ENCODE assay signal across 8 cellular contexts in the genomic region with DNA sequence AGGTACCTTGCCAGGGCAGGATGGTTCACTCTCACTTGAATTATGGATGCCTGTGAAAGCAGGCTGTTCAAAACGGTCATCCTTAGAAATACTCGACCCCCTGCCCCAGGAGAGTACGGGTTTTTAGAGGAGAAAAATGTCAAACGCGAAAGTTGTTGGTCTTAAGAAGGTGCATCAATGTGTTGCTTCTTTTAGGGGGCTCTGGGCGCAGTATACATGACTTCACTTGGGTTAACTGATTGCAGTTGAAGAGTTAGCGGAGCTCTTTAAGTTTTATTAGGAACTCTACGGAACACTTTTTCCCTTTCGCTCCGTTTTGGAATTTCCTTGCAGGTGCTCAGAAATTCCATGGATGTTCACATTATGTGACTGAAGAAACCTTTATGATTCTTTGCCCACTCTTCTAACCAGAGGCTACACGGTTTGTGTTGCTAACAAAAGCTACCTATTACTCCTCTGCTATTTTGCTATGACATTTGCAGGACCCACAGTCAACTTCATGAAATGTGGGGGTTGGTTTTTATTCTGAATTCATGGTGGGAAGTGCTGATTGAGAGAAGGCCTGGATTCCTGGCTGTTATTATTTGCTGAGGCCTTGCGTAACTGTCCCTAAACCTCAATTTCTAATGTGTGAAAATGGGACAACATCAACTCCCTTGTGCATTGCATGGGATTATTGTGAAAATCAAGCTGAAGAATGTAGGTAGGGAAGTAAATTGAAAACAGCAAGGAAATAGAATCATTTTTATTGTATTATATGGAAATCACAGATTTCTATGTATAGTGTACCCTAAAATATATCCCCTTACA. TPM values are rescaled to one million over a fixed set of nuclear protein-coding genes. Genes with fewer than 3 reads are reported as not detected.
A peak's percentile ranks its signal among the peaks of the same experiment; 100 is the strongest.
DNase-seq lines count a peak whose midpoint lies in the region; ATAC-seq and TF ChIP-seq lines count a peak whose summit lies in the region.

No MANE protein-coding gene starts in this region.

- H3K9me3 Mint-ChIP-seq in GM23338, result peaks cover under 1% of the 10 kb centered on the region; the same call in 1 of the 3 replicates

- H3K4me3 Mint-ChIP-seq in GM23338, result peak overlapping the region; percentile 91

- H3K36me3 Mint-ChIP-seq in GM23338 (ENCODE audit: low read depth), result 0 out of 3 replicates have a peak, but pooled peaks cover under 1% of the 10 kb centered on the region

- no peak for DNase-seq in GM23338 (ENCODE audit: low spot score)
- DNase-seq in WERI-Rb-1, result no peak
- no peak for DNase-seq in gastrocnemius medialis
- DNase-seq in KG1 (lab: John Stamatoyannopoulos, UW), result no peak
- no peak for DNase-seq in RWPE1 (ENCODE audit: low spot score)
- DNase-seq in SW 1271 (lab: John Stamatoyannopoulos, UW), result no peak
- DNase-seq in NCI-H510A (lab: John Stamatoyannopoulos, UW), result no peak

- peaks cover 11% of the 10 kb centered on the region; the same call in 1 of the 2 replicates for H4K20me1 ChIP-seq in GM23338 (replicated peaks; ENCODE audit: insufficient read depth)

- H3K27ac Mint-ChIP-seq in GM23338, result no peak overlapping the region

- H3K36me3 ChIP-seq in GM23338 (ENCODE audit: insufficient read depth) (no peaks in the 10 kb centered on the region), WERI-Rb-1 (no peaks in the 10 kb centered on the region), gastroesophageal sphincter (no peaks in the 10 kb centered on the region), gastrocnemius medialis (no peaks in the 10 kb centered on the region)

- ATAC-seq in GM23338, result peak; percentile 4; the same call in 2 of the 3 replicates
- no peak for ATAC-seq in gastroesophageal sphincter
- ATAC-seq in gastrocnemius medialis, result no peak

- no peaks in the 10 kb centered on the region for H3K9me3 ChIP-seq in WERI-Rb-1 (ENCODE audit: severe bottlenecking)
- no peaks in the 10 kb centered on the region for H3K9me3 ChIP-seq in gastroesophageal sphincter
- H3K9me3 ChIP-seq in gastrocnemius medialis, result no peaks in the 10 kb centered on the region

- in situ Hi-C loops in gastrocnemius medialis (cut with MboI; ENCODE audit: low sequenced_read_pairs in 4 of 4), result no loop called here

- H3K27ac ChIP-seq in GM23338 (ENCODE audit: low read depth) (no peak overlapping the region), WERI-Rb-1 (no peak overlapping the region), gastroesophageal sphincter (peak overlapping the region in 3 of 4 donors; percentile 83 to 86 (median 86)), gastrocnemius medialis (peak overlapping the region; percentile 71 to 80 (median 75)), RWPE1 (no peak overlapping the region)

- CTCF ChIA-PET in RWPE1 (lab: Yijun Ruan, JAX), result interaction anchor here (0.6 to 0.7 kb wide), 2 partner anchors 1015 to 1412 kb away, joined by 3 to 4 read pairs; no protein-coding TSS in a partner anchor

- H3K9me2 ChIP-seq in GM23338 (ENCODE audit: insufficient read depth), result no peaks in the 10 kb centered on the region

- TF ChIP-seq EP300 in gastroesophageal sphincter (IDR thresholded peaks at IDR 0.05), result no peak

- peaks cover 37% of the 10 kb centered on the region for H3K4me1 ChIP-seq in GM23338 (ENCODE audit: insufficient read depth)
- H3K4me1 ChIP-seq in gastroesophageal sphincter, result peaks cover 0 to 26% (median 0%) of the 10 kb centered on the region in 3 donors
- H3K4me1 ChIP-seq in gastrocnemius medialis, result peaks cover 0 to 7% of the 10 kb centered on the region in 2 donors

- intact Hi-C loops in gastrocnemius medialis (cut with DNase I; ENCODE audit: low total_unique reads), result no loop called here

- H3K4me3 ChIP-seq in GM23338 (peak overlapping the region; percentile 81), WERI-Rb-1 (ENCODE audit: low read depth, low read length) (peak overlapping the region; percentile 59), gastroesophageal sphincter (peak overlapping the region; percentile 76), gastrocnemius medialis (peak overlapping the region; percentile 61 to 76 (median 70))

- POLR2A ChIA-PET in RWPE1 (lab: Yijun Ruan, JAX; ENCODE audit: low non-redundant PET), result no interaction called here

- H3K79me2 ChIP-seq in GM23338 (replicated peaks; ENCODE audit: insufficient read depth), result peaks cover 49% of the 10 kb centered on the region

- peaks cover 19% of the 10 kb centered on the region; the same call in 1 of the 2 replicates for H3K27me3 ChIP-seq in GM23338 (ENCODE audit: insufficient read depth)
- H3K27me3 ChIP-seq in WERI-Rb-1 (ENCODE audit: insufficient read depth, low read depth, severe bottlenecking), result peaks cover 22% of the 10 kb centered on the region
- H3K27me3 ChIP-seq in gastroesophageal sphincter, result no peaks in the 10 kb centered on the region
- no peaks in the 10 kb centered on the region for H3K27me3 ChIP-seq in gastrocnemius medialis

- peak overlapping the region; percentile 91 for H3K4me2 ChIP-seq in GM23338

- no peak for TF ChIP-seq POLR2A in gastroesophageal sphincter (IDR thresholded peaks at IDR 0.05)
- TF ChIP-seq POLR2A in gastrocnemius medialis (IDR thresholded peaks at IDR 0.05), result no peak

- peak overlapping the region; percentile 82; the same call in 1 of the 2 replicates for H2AFZ ChIP-seq in GM23338

- TF ChIP-seq CTCF in GM23338 (conservative IDR thresholded peaks at IDR 0.05; ENCODE audit: low read depth in 2 of 2) (no peak), WERI-Rb-1 (IDR thresholded peaks at IDR 0.05; ENCODE audit: low read depth, low read length) (no peak), gastroesophageal sphincter (IDR thresholded peaks at IDR 0.05) (no peak), gastrocnemius medialis (IDR thresholded peaks at IDR 0.05 in 4 of 5, conservative IDR thresholded peaks at IDR 0.05 in 1 of 5) (no peak), RWPE1 (conservative IDR thresholded peaks at IDR 0.05; ENCODE audit: low read depth) (no peak)

- 19 to 42% methylated on average over 11 to 12 of the region's 12 CpGs for WGBS in gastroesophageal sphincter (ENCODE audit: low coverage in 1 of 2), 2 donors

- H3K4me1 Mint-ChIP-seq in GM23338, result peaks cover 31% of the 10 kb centered on the region

- peaks cover 5% of the 10 kb centered on the region for H3K27me3 Mint-ChIP-seq in GM23338 (ENCODE audit: insufficient read depth, low read depth, poor library complexity)

- H3F3A ChIP-seq in GM23338 (replicated peaks; ENCODE audit: low read depth), result peaks cover 5% of the 10 kb centered on the region

TF ChIP-seq in GM23338, 12 proteins besides CTCF, POLR2A, EP300 and RAD21:
- TF ChIP-seq, protein P1, sequence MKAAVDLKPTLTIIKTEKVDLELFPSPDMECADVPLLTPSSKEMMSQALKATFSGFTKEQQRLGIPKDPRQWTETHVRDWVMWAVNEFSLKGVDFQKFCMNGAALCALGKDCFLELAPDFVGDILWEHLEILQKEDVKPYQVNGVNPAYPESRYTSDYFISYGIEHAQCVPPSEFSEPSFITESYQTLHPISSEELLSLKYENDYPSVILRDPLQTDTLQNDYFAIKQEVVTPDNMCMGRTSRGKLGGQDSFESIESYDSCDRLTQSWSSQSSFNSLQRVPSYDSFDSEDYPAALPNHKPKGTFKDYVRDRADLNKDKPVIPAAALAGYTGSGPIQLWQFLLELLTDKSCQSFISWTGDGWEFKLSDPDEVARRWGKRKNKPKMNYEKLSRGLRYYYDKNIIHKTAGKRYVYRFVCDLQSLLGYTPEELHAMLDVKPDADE (IDR thresholded peaks at IDR 0.05), result no peak

RNA-seq across cellular contexts. Expression of gene ENPP1, which starts 0.8 kb away (rescaled TPM):
- total RNA-seq in GM23338 (2014; rRNA removed; shearing (Covaris generic)), result 42.6 and 46.9 TPM in 2 replicates
- polyA plus RNA-seq in GM23338 (2016; fragmentation: Nextera tagmentation; extraction: Ambion mirVana), result 14.5 and 17.3 TPM in 2 replicates
- total RNA-seq in gastroesophageal sphincter (10 to 100 TPM; 10.0 to 54.7 (median 12.6) TPM), gastrocnemius medialis (1 to 10 TPM; 3.1 to 5.0 (median 4.0) TPM)

Comparison
In these comparisons a context has a peak if more than half of its experiments do, and no peak if none do; other contexts are left out.
1. H3K27ac ChIP-seq: peak in gastroesophageal sphincter (3 of 4) and gastrocnemius medialis (4 of 4); none in GM23338 (single experiment), WERI-Rb-1 (single experiment) and RWPE1 (single experiment).
2. Peak in every context shown above with its lines, with median percentiles within 50 percentile points of each other: H3K4me3 ChIP-seq.